In genomic region chr11:65649656-65650546, GRCh38 we compare ENCODE assay signal across 24 cellular contexts. TPM values are rescaled to one million over a fixed set of nuclear protein-coding genes. Genes with fewer than 3 reads are reported as not detected.
A peak's percentile ranks its signal among the peaks of the same experiment; 100 is the strongest.
DNase-seq lines count a peak whose midpoint lies in the region; ATAC-seq and TF ChIP-seq lines count a peak whose summit lies in the region.
"Had no signal": no experiment of that assay in that cellular context is flagged by ENCODE, and none has a peak within 500 bp of the region (broad histone marks: within the 10 kb centered on the region; RNA-seq: fewer than 3 reads in every experiment).

No MANE protein-coding gene starts in this region.

- TF ChIP-seq CTCF in HEK293 (tag by site-specific recombination; IDR thresholded peaks at IDR 0.05) (no peak), osteocyte (IDR thresholded peaks at IDR 0.05) (no peak)

- H3K9me3 Mint-ChIP-seq in osteocyte (ENCODE audit: unreplicated experiment): no peaks in the 10 kb centered on the region

- peak overlapping the region; percentile 96 for H3K4me2 ChIP-seq in BLaER1

- peaks cover 28% of the 10 kb centered on the region for H3K4me1 Mint-ChIP-seq in osteocyte (ENCODE audit: unreplicated experiment)

- peaks cover under 1% of the 10 kb centered on the region for H3K36me3 Mint-ChIP-seq in osteocyte (ENCODE audit: unreplicated experiment)

- H3K27me3 ChIP-seq in BLaER1 (no peaks in the 10 kb centered on the region), esophagus (ENCODE audit: control insufficient read depth in 1 of 2, insufficient read depth in 2 of 2, low read length in 2 of 2) (no peaks in the 10 kb centered on the region)

- DNase-seq in osteocyte (ENCODE audit: extremely low spot score, unreplicated experiment): no peak
- DNase-seq: activated CD4-positive, alpha-beta T cell treated with anti-CD3 and anti-CD28 coated beads, Interleukin-2, amount 50 U/mL, for 48 hours; activated gamma-delta T cell; AML-193; DMS79 treated with DMSO at 0.1 percent for 48 hours; effector CD8-positive, alpha-beta T cell; naive thymus-derived CD4-positive, alpha-beta T cell; NCI-H2029; NCI-H748 treated with DMSO at 0.1 percent for 48 hours; RPMI8226; T-helper 9 cell had no signal

- H3K4me3 ChIP-seq in BLaER1 (no peak overlapping the region), HEK293 (ENCODE audit: low read depth, low read length) (no peak overlapping the region), esophagus (ENCODE audit: low read depth in 1 of 2, low read length in 2 of 2) (no peak overlapping the region)
- H3K4me3 ChIP-seq: thoracic aorta had no signal

- peak overlapping the region; percentile 43 for H3K27ac Mint-ChIP-seq in osteocyte (ENCODE audit: unreplicated experiment)

- CTCF ChIA-PET in HEK293 (lab: Yijun Ruan, JAX): interaction anchor here (0.6 to 1.3 kb wide), 5 partner anchors 8 to 184 kb away, joined by 3 to 5 read pairs (median 3); partner anchors contain the start of gene SNX32

- peaks cover 55% of the 10 kb centered on the region for H3K4me1 ChIP-seq in BLaER1
- H3K4me1 ChIP-seq in HEK293 (ENCODE audit: control insufficient read depth, insufficient read depth, low read length): peaks cover 8% of the 10 kb centered on the region
- H3K4me1 ChIP-seq in esophagus (ENCODE audit: control insufficient read depth in 2 of 2, insufficient read depth in 2 of 2, low read length in 1 of 2): peaks cover 5 to 47% of the 10 kb centered on the region in 2 donors

- peak overlapping the region; percentile 48 for H3K9ac ChIP-seq in BLaER1

- no peaks in the 10 kb centered on the region for H3K27me3 Mint-ChIP-seq in osteocyte (ENCODE audit: unreplicated experiment)
- H3K27me3 Mint-ChIP-seq: naive thymus-derived CD4-positive, alpha-beta T cell had no signal

- H3K36me3 ChIP-seq in BLaER1 (peaks cover 88% of the 10 kb centered on the region), HEK293 (ENCODE audit: control insufficient read depth in 2 of 2, insufficient read depth in 1 of 2, low read length in 2 of 2) (peaks cover 0 to 56% of the 10 kb centered on the region in 2 experiments; a peak in 1 of 3 replicates), esophagus (ENCODE audit: control insufficient read depth in 2 of 2, insufficient read depth in 2 of 2, low read length in 1 of 2) (peaks cover 0 to 36% of the 10 kb centered on the region in 2 donors)

- H3K9me3 ChIP-seq in BLaER1: no peaks in the 10 kb centered on the region
- no peaks in the 10 kb centered on the region for H3K9me3 ChIP-seq in HEK293 (ENCODE audit: control insufficient read depth, insufficient read depth, low read depth, low read length)
- H3K9me3 ChIP-seq in esophagus (ENCODE audit: control insufficient read depth in 2 of 2, insufficient read depth in 1 of 2, low read depth in 1 of 2, low read length in 1 of 2): no peaks in the 10 kb centered on the region
- H3K9me3 ChIP-seq: thoracic aorta had no signal

- POLR2A ChIA-PET in HEK293 (lab: Yijun Ruan, JAX): interaction anchor here (1.0 to 6.5 kb wide), 3 partner anchors 9 to 13 kb away, joined by 3 to 50 read pairs (median 4); partner anchors contain the start of genes RELA and SIPA1

- no peak for ATAC-seq in HG02588 (IDR thresholded peaks at IDR 0.05; ENCODE audit: unreplicated experiment)
- ATAC-seq in HG03565 (IDR thresholded peaks at IDR 0.05; ENCODE audit: unreplicated experiment): no peak
- no peak for ATAC-seq in HG03354 (IDR thresholded peaks at IDR 0.05; ENCODE audit: poor library complexity, severe bottlenecking, unreplicated experiment)
- no peak for ATAC-seq in SK-N-SH treated with all-trans-retinoic acid at 6 μM for 48 hours
- ATAC-seq: naive thymus-derived CD4-positive, alpha-beta T cell had no signal

- no peak overlapping the region for H3K4me3 Mint-ChIP-seq in osteocyte (ENCODE audit: unreplicated experiment)
- H3K4me3 Mint-ChIP-seq: naive thymus-derived CD4-positive, alpha-beta T cell had no signal

- H4K20me1 ChIP-seq in BLaER1: peaks cover 37% of the 10 kb centered on the region

- H3K27ac ChIP-seq in BLaER1 (peak overlapping the region; percentile 95), HEK293 (ENCODE audit: extremely low read depth, low read depth, low read length) (no peak overlapping the region), esophagus (ENCODE audit: low read depth in 2 of 2, low read length in 1 of 2) (peak overlapping the region; percentile 89 to 99)
- H3K27ac ChIP-seq: HL-60, thoracic aorta had no signal

- 58 to 68% methylated on average over 16 of the region's 16 CpGs for WGBS in esophagus, 2 donors

TF ChIP-seq in HEK293, 187 proteins besides CTCF, POLR2A, EP300 and RAD21:
- 0 out of 2 replicates have a peak, but pooled peaks have one; percentile 10 for TF ChIP-seq GLIS2 (tag by site-specific recombination; IDR thresholded peaks at IDR 0.05)
- TF ChIP-seq ZNF529 (tag by site-specific recombination; IDR thresholded peaks at IDR 0.05; ENCODE audit: insufficient replicate concordance): no peak
- TF ChIP-seq ZIC2 (tag by site-specific recombination; IDR thresholded peaks at IDR 0.05): peak; percentile 76

TF ChIP-seq in SK-N-SH treated with all-trans-retinoic acid at 6 μM for 48 hours, 23 proteins besides CTCF, POLR2A, EP300 and RAD21:
- TF ChIP-seq CREB5 (CRISPR knock-in tag; IDR thresholded peaks at IDR 0.05; ENCODE audit: low read depth): no peak
- no peak for TF ChIP-seq ARNTL (CRISPR knock-in tag; IDR thresholded peaks at IDR 0.05; ENCODE audit: borderline replicate concordance, low read depth)
- TF ChIP-seq ZNF70 (CRISPR knock-in tag; IDR thresholded peaks at IDR 0.05): no peak
- TF ChIP-seq PPARA (CRISPR knock-in tag; IDR thresholded peaks at IDR 0.05; ENCODE audit: borderline replicate concordance): no peak
- no peak for TF ChIP-seq BACH2 (CRISPR knock-in tag; IDR thresholded peaks at IDR 0.05; ENCODE audit: borderline replicate concordance)
- no peak for TF ChIP-seq PATZ1 (CRISPR knock-in tag; IDR thresholded peaks at IDR 0.05; ENCODE audit: borderline replicate concordance)
- TF ChIP-seq CSDC2 (CRISPR knock-in tag; IDR thresholded peaks at IDR 0.05): no peak
- no peak for TF ChIP-seq TSHZ2 (CRISPR knock-in tag; IDR thresholded peaks at IDR 0.05)

RNA-seq across cellular contexts. Expression of gene SIPA1, which starts 12.0 kb away (rescaled TPM):
- polyA plus RNA-seq in esophagus: 10 to 100 TPM; 22.8 to 32.5 TPM
- 31.2 and 34.7 TPM in 2 replicates for total RNA-seq in osteocyte

RNA-seq across cellular contexts. Expression of gene RELA, which starts 12.8 kb away (rescaled TPM):
- polyA plus RNA-seq in esophagus: 10 to 100 TPM; 39.6 to 40.0 TPM
- total RNA-seq in osteocyte: 77.4 and 79.7 TPM in 2 replicates

RNA-seq across cellular contexts. Expression of gene PCNX3, which starts 34.3 kb away (rescaled TPM):
- polyA plus RNA-seq in esophagus: 10 to 100 TPM; 15.0 to 16.1 TPM
- total RNA-seq in osteocyte: 47.7 and 49.8 TPM in 2 replicates

RNA-seq across cellular contexts. Expression of gene MAP3K11, which starts 35.9 kb away (rescaled TPM):
- 10 to 100 TPM; 25.7 to 35.2 TPM for polyA plus RNA-seq in esophagus
- total RNA-seq in osteocyte: 43.5 and 44.7 TPM in 2 replicates

RNA-seq across cellular contexts. Expression of gene KCNK7, which starts 54.3 kb away (rescaled TPM):
- polyA plus RNA-seq in esophagus: 10 to 100 TPM; 18.4 to 19.8 TPM
- not detected in 2 replicates for total RNA-seq in osteocyte
- total RNA-seq: frontal cortex, H7, kidney epithelial cell, skeletal muscle tissue had no signal
